Comparison of ENCODE assay signal across 17 cellular contexts in the genomic region with DNA sequence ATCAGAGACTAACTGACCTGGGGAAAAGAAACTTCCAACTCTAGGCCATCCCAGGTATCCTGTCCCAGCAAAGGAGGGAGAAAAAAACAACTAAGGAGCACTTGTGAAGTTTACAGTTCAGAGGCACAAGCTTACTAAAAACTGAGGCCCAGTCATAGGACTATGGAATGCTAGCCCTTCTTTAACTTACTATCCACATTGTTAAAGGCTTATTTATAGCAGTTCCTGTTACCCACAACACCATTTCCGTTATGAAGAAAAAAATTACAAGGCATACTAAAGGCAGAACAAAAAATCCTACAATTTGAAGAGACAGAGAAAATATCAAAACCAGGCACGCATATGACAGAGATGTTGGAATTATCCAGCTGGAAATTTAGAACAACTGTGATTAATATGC.
"Had no signal": no experiment of that assay in that cellular context is flagged by ENCODE, and none has a peak within 500 bp of the region (broad histone marks: within the 10 kb centered on the region; RNA-seq: fewer than 3 reads in every experiment).

No MANE protein-coding gene starts in this region.

- H3K4me1 ChIP-seq: gastrocnemius medialis, heart left ventricle, right lobe of liver, spleen, stomach, upper lobe of right lung had no signal

- H3K9me3 ChIP-seq: gastrocnemius medialis, heart left ventricle, ovary, right lobe of liver, spleen, stomach, thoracic aorta, upper lobe of right lung had no signal

- H3K27me3 Mint-ChIP-seq: activated naive CD8-positive, alpha-beta T cell treated with anti-CD3 and anti-CD28 coated beads for 36 hours; brain had no signal

- ATAC-seq: activated CD4-positive, CD25-positive, alpha-beta regulatory T cell treated with anti-CD3 and anti-CD28 coated beads, Interleukin-2, amount 50 U/mL, for 24 hours; gastrocnemius medialis; heart left ventricle; right lobe of liver; upper lobe of right lung had no signal

- H3K27ac ChIP-seq: gastrocnemius medialis, heart left ventricle, ovary, right lobe of liver, spleen, stomach, thoracic aorta, upper lobe of right lung had no signal

- H3K27me3 ChIP-seq: gastrocnemius medialis, heart left ventricle, ovary, right lobe of liver, spleen, stomach, upper lobe of right lung had no signal

- H3K36me3 Mint-ChIP-seq: activated naive CD8-positive, alpha-beta T cell treated with anti-CD3 and anti-CD28 coated beads for 36 hours had no signal

- H3K4me3 Mint-ChIP-seq: activated naive CD8-positive, alpha-beta T cell treated with anti-CD3 and anti-CD28 coated beads for 36 hours; activated T-helper 1 cell treated with anti-CD3 and anti-CD28 coated beads, Interleukin-12 subunit alpha, Interleukin-12 subunit beta, Interleukin-2, Interleukin-4 antibody, amounts not matched to agents 30 ng/mL and 10 ng/mL and 1 ng/mL, durations not matched to agents 14 hours and 24 hours and 36 hours; brain; T-helper 2 cell treated with Interferon-gamma antibody and Interleukin-4, amounts not matched to agents 5 μg/mL and 100 μg/mL, for 36 hours had no signal

- H3K36me3 ChIP-seq: gastrocnemius medialis, ovary, right lobe of liver, upper lobe of right lung had no signal

- H3K4me3 ChIP-seq: gastrocnemius medialis, heart left ventricle, ovary, right lobe of liver, spleen, stomach, thoracic aorta, upper lobe of right lung had no signal

- H3K27ac Mint-ChIP-seq: activated naive CD8-positive, alpha-beta T cell treated with anti-CD3 and anti-CD28 coated beads for 36 hours; activated T-helper 1 cell treated with anti-CD3 and anti-CD28 coated beads, Interleukin-12 subunit alpha, Interleukin-12 subunit beta, Interleukin-2, Interleukin-4 antibody, amounts not matched to agents 30 ng/mL and 10 ng/mL and 1 ng/mL, durations not matched to agents 14 hours and 24 hours and 36 hours; T-helper 2 cell treated with Interferon-gamma antibody and Interleukin-4, amounts not matched to agents 5 μg/mL and 100 μg/mL, for 36 hours had no signal

- DNase-seq: activated CD4-positive, alpha-beta T cell treated with anti-CD3 and anti-CD28 coated beads, Interleukin-2, amount 50 U/mL, for 1 hour; activated CD8-positive, alpha-beta memory T cell treated with anti-CD3 and anti-CD28 coated beads for 24 hours; activated naive CD8-positive, alpha-beta T cell treated with anti-CD3 and anti-CD28 coated beads for 36 hours; amygdala; gastrocnemius medialis; heart left ventricle; mammary epithelial cell; ovary; right lobe of liver; spleen; stomach; upper lobe of right lung had no signal

- H3K4me1 Mint-ChIP-seq: activated naive CD8-positive, alpha-beta T cell treated with anti-CD3 and anti-CD28 coated beads for 36 hours; brain had no signal
